ENCODE assay signal across 9 cellular contexts in genomic region chr19:37718357-37718756, GRCh38. TPM values are rescaled to one million over a fixed set of nuclear protein-coding genes. Genes with fewer than 3 reads are reported as not detected.
A peak's percentile ranks its signal among the peaks of the same experiment; 100 is the strongest.
DNase-seq lines count a peak whose midpoint lies in the region; ATAC-seq and TF ChIP-seq lines count a peak whose summit lies in the region.
"Had no signal": no experiment of that assay in that cellular context is flagged by ENCODE, and none has a peak within 500 bp of the region (broad histone marks: within the 10 kb centered on the region; RNA-seq: fewer than 3 reads in every experiment).

No MANE protein-coding gene starts in this region.

- H3K4me3 ChIP-seq in DND-41 (ENCODE audit: low read depth in 1 of 2, low read length in 2 of 2): peak overlapping the region; percentile 67 to 75; a peak in 3 of 4 replicates
- H3K4me3 ChIP-seq in endocrine pancreas (ENCODE audit: control insufficient read depth, insufficient read depth, low read length): peak overlapping the region; percentile 98
- peak overlapping the region; percentile 73 for H3K4me3 ChIP-seq in ovary

- H3K79me2 ChIP-seq in DND-41 (ENCODE audit: insufficient read depth, low read length): peaks cover 42% of the 10 kb centered on the region

- no peak for ATAC-seq in DND-41 (ENCODE audit: insufficient read depth, low read depth)
- ATAC-seq in HG02884 (IDR thresholded peaks at IDR 0.05; ENCODE audit: unreplicated experiment): no peak
- ATAC-seq in GM19467 (IDR thresholded peaks at IDR 0.05; ENCODE audit: unreplicated experiment): no peak

- H2AFZ ChIP-seq in DND-41 (ENCODE audit: low read depth, low read length): 0 out of 2 replicates have a peak overlapping the region, but pooled peaks have one; percentile 85

- H3K9me3 ChIP-seq in DND-41 (ENCODE audit: insufficient read depth, low read length, severe bottlenecking) (no peaks in the 10 kb centered on the region), endocrine pancreas (ENCODE audit: control insufficient read depth, low read length) (no peaks in the 10 kb centered on the region), ovary (peaks cover 0 to 2% of the 10 kb centered on the region in 2 donors)
- H3K9me3 ChIP-seq: neutrophil had no signal

- peak overlapping the region; percentile 78 for H3K9ac ChIP-seq in DND-41 (ENCODE audit: low read depth, low read length)
- peak overlapping the region; percentile 97 for H3K9ac ChIP-seq in endocrine pancreas (ENCODE audit: control insufficient read depth, insufficient read depth, low read length)

- intact Hi-C loops in ovary (cut with DNase I): no loop called here

- DNase-seq in DND-41 (no peak), NCI-H2227 treated with DMSO at 0.1 percent for 48 hours (lab: John Stamatoyannopoulos, UW) (peak; percentile 68), ovary (no peak), NCI-H446 treated with DMSO at 0.1 percent for 48 hours (lab: John Stamatoyannopoulos, UW) (no peak), NCI-H1092 (lab: John Stamatoyannopoulos, UW) (no peak)

- 27 to 32% (median 31%) methylated on average over 10 of the region's 10 CpGs for WGBS in ovary, 3 donors

- TF ChIP-seq EP300 in ovary (IDR thresholded peaks at IDR 0.05): no peak

- TF ChIP-seq POLR2A in ovary (IDR thresholded peaks at IDR 0.05): no peak

- H3K4me2 ChIP-seq in DND-41 (ENCODE audit: insufficient read depth, low read length): peak overlapping the region; percentile 65

- peaks cover 11% of the 10 kb centered on the region; the same call in 1 of the 2 replicates for H3K36me3 ChIP-seq in DND-41 (ENCODE audit: insufficient read depth, low read length)
- H3K36me3 ChIP-seq in endocrine pancreas (ENCODE audit: control insufficient read depth, insufficient read depth, low read length): no peaks in the 10 kb centered on the region
- H3K36me3 ChIP-seq in ovary: no peaks in the 10 kb centered on the region
- H3K36me3 ChIP-seq: neutrophil had no signal

- TF ChIP-seq CTCF in DND-41 (IDR thresholded peaks at IDR 0.05; ENCODE audit: borderline replicate concordance, extremely low read depth, low read length, poor library complexity, severe bottlenecking) (no peak), ovary (IDR thresholded peaks at IDR 0.05) (no peak)

- H3K27ac ChIP-seq in DND-41 (ENCODE audit: low read length) (peak overlapping the region; percentile 80; the same call in 1 of the 2 replicates), ovary (no peak overlapping the region)
- H3K27ac ChIP-seq: neutrophil had no signal

- H3K27me3 ChIP-seq in DND-41 (ENCODE audit: insufficient read depth, low read length, poor library complexity) (no peaks in the 10 kb centered on the region), endocrine pancreas (ENCODE audit: control insufficient read depth, insufficient read depth, low read length) (no peaks in the 10 kb centered on the region), ovary (no peaks in the 10 kb centered on the region)
- H3K27me3 ChIP-seq: neutrophil had no signal

- no peaks in the 10 kb centered on the region for H4K20me1 ChIP-seq in DND-41 (ENCODE audit: insufficient read depth, low read length)

- peaks cover 32% of the 10 kb centered on the region for H3K4me1 ChIP-seq in DND-41 (ENCODE audit: insufficient read depth, low read length)
- H3K4me1 ChIP-seq in endocrine pancreas (ENCODE audit: control insufficient read depth, insufficient read depth, low read length): peaks cover 3% of the 10 kb centered on the region
- H3K4me1 ChIP-seq in ovary (ENCODE audit: insufficient read depth): peaks cover 3% of the 10 kb centered on the region

RNA-seq across cellular contexts. Expression of gene ZNF607, which starts 1.2 kb away (rescaled TPM):
- total RNA-seq in ovary: 10 to 100 TPM in 4 of 7 donors, 1 to 10 TPM in 3; 5.0 to 16.3 (median 11.7) TPM
- 1 to 10 TPM; 3.4 to 7.4 TPM for polyA plus RNA-seq in ovary
